Comparison of ENCODE assay signal across 10 cellular contexts in the genomic region with DNA sequence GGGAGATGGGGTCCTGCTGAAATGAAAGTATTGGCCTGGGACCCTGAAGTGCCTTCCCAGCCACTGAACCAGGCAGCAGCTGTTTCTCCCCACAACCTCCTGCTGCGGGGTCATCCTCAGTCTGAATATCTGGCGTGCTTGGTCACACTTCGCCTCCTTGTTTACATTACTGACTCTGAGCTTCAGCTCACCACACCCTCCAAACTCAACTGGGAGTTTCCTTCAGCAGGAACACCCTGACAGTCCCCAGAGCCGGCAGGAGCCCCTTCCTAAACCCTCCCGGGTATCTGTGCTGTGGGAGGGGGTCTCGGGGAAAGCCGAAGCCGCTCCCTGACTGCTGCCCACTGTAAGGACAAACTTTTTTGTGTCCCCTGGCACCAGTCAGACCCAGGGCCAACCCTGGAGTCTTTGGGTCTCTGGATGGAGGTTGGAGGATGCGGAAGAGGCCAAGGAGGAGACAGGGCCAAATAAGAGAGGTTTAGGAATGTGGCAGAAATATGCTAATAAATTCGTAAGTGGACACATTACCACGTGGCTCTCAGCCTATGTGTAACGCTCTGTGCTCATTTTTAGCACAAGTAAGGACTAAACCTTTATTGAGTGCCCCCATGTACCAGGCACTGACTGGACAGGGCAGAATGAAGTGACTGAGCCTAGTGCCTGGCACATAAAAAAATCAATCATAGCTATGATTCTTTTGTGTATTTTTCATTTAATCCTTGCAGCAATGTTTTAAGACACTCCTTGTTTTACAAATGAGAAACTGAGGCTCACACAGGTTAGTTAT. TPM values are rescaled to one million over a fixed set of nuclear protein-coding genes. Genes with fewer than 3 reads are reported as not detected.
DNase-seq lines count a peak whose midpoint lies in the region; ATAC-seq, FAIRE-seq and TF ChIP-seq lines count a peak whose summit lies in the region.
"Had no signal": no experiment of that assay in that cellular context is flagged by ENCODE, and none has a peak within 500 bp of the region (broad histone marks: within the 10 kb centered on the region; RNA-seq: fewer than 3 reads in every experiment).

No MANE protein-coding gene starts in this region.

- H3K27me3 ChIP-seq in astrocyte (ENCODE audit: insufficient read depth, low read length) = no peaks in the 10 kb centered on the region
- H3K27me3 ChIP-seq in hepatocyte = no peaks in the 10 kb centered on the region
- H3K27me3 ChIP-seq in tibial artery = no peaks in the 10 kb centered on the region
- H3K27me3 ChIP-seq: gastrocnemius medialis had no signal

- 55% methylated on average over 12 of the region's 12 CpGs for WGBS in hepatocyte (ENCODE audit: low lambda C conversion rate, missing lambda C conversion rate)

- peak overlapping the region; percentile 19 for H3K27ac Mint-ChIP-seq in astrocyte (ENCODE audit: unreplicated experiment)
- H3K27ac Mint-ChIP-seq in progenitor cell of endocrine pancreas = peak overlapping the region; percentile 74
- no peak overlapping the region for H3K27ac Mint-ChIP-seq in stimulated activated memory B cell treated with anti-CD40 and anti-IgM and Interleukin-4, amounts not matched to agents 10 μg/mL and 1 μg/mL and 100 μg/mL, for 72 hours

- H3K4me2 ChIP-seq in astrocyte (ENCODE audit: low read length) = peak overlapping the region; percentile 71
- H3K4me2 ChIP-seq in hepatocyte = peak overlapping the region; percentile 65

- H3K9me2 ChIP-seq in hepatocyte (replicated peaks; ENCODE audit: insufficient read depth) = no peaks in the 10 kb centered on the region

- H3K9me3 Mint-ChIP-seq in astrocyte (ENCODE audit: unreplicated experiment) (no peaks in the 10 kb centered on the region), progenitor cell of endocrine pancreas (ENCODE audit: low read depth) (no peaks in the 10 kb centered on the region)
- no peaks in the 10 kb centered on the region for H3K9me3 Mint-ChIP-seq in stimulated activated memory B cell treated with anti-CD40 and anti-IgM and Interleukin-4, amounts not matched to agents 10 μg/mL and 1 μg/mL and 100 μg/mL, for 72 hours

- H3K36me3 Mint-ChIP-seq in astrocyte (ENCODE audit: low read depth, unreplicated experiment) (no peaks in the 10 kb centered on the region), progenitor cell of endocrine pancreas (ENCODE audit: insufficient read depth) (peaks cover 19% of the 10 kb centered on the region)
- H3K36me3 Mint-ChIP-seq in stimulated activated memory B cell treated with anti-CD40 and anti-IgM and Interleukin-4, amounts not matched to agents 10 μg/mL and 1 μg/mL and 100 μg/mL, for 72 hours = no peaks in the 10 kb centered on the region

- no peak overlapping the region for H3K9ac ChIP-seq in astrocyte (ENCODE audit: low read length)

- H3K27me3 Mint-ChIP-seq in astrocyte (ENCODE audit: low read depth, unreplicated experiment) = no peaks in the 10 kb centered on the region
- H3K27me3 Mint-ChIP-seq in progenitor cell of endocrine pancreas = peaks cover 6% of the 10 kb centered on the region
- H3K27me3 Mint-ChIP-seq in stimulated activated memory B cell treated with anti-CD40 and anti-IgM and Interleukin-4, amounts not matched to agents 10 μg/mL and 1 μg/mL and 100 μg/mL, for 72 hours = no peaks in the 10 kb centered on the region

- H3K36me3 ChIP-seq in astrocyte (ENCODE audit: insufficient read depth, low read length) = no peaks in the 10 kb centered on the region
- H3K36me3 ChIP-seq in hepatocyte (replicated peaks; ENCODE audit: insufficient read depth, low read depth) = no peaks in the 10 kb centered on the region
- peaks cover 0 to 5% (median 0%) of the 10 kb centered on the region in 3 donors for H3K36me3 ChIP-seq in tibial artery
- H3K36me3 ChIP-seq: gastrocnemius medialis had no signal

- no peaks in the 10 kb centered on the region for H3K79me2 ChIP-seq in astrocyte (ENCODE audit: insufficient read depth, low read length)
- H3K79me2 ChIP-seq in hepatocyte = peaks cover 7% of the 10 kb centered on the region

- DNase-seq in ELR (ENCODE audit: low read depth) (peak; percentile 71), astrocyte (ENCODE audit: low read depth) (peak; percentile 59), hepatocyte (ENCODE audit: low spot score) (peak; percentile 71), progenitor cell of endocrine pancreas (ENCODE audit: low spot score, unreplicated experiment) (no peak), NOMO-1 treated with dmso at 0.1 percent for 144 hours (lab: John Stamatoyannopoulos, UW; ENCODE audit: unreplicated experiment) (no peak), GM10248 (ENCODE audit: extremely low spot score) (no peak), tibial artery (no peak)
- DNase-seq: gastrocnemius medialis; stimulated activated CD4-positive, alpha-beta T cell treated with anti-CD3 and anti-CD28 coated beads, Interleukin-4, amount 100 ng/mL, for 1 hour had no signal

- TF ChIP-seq CTCF in astrocyte (IDR thresholded peaks at IDR 0.05; ENCODE audit: insufficient read depth, low read depth, low read length) (no peak), hepatocyte (IDR thresholded peaks at IDR 0.05; ENCODE audit: poor library complexity) (no peak), progenitor cell of endocrine pancreas (IDR thresholded peaks at IDR 0.05; ENCODE audit: unreplicated experiment) (no peak), GM10248 (IDR thresholded peaks at IDR 0.05; ENCODE audit: control extremely low read depth, extremely low read depth, low read depth, missing control alignments) (no peak), tibial artery (IDR thresholded peaks at IDR 0.05) (no peak)

- POLR2A ChIA-PET in GM10248 (lab: Yijun Ruan, JAX) = no interaction called here

- peaks cover 18% of the 10 kb centered on the region for H3K4me1 Mint-ChIP-seq in astrocyte (ENCODE audit: low read depth, unreplicated experiment)
- peaks cover 34% of the 10 kb centered on the region for H3K4me1 Mint-ChIP-seq in progenitor cell of endocrine pancreas (ENCODE audit: low read depth)
- H3K4me1 Mint-ChIP-seq in stimulated activated memory B cell treated with anti-CD40 and anti-IgM and Interleukin-4, amounts not matched to agents 10 μg/mL and 1 μg/mL and 100 μg/mL, for 72 hours = peaks cover 17% of the 10 kb centered on the region

- H4K20me1 ChIP-seq in astrocyte (ENCODE audit: insufficient read depth, low read length) (no peaks in the 10 kb centered on the region), hepatocyte (ENCODE audit: insufficient read depth, poor library complexity, severe bottlenecking) (no peaks in the 10 kb centered on the region)

- H2AFZ ChIP-seq in astrocyte (ENCODE audit: low read depth, low read length) (peak overlapping the region; percentile 46), hepatocyte (no peak overlapping the region)

- no peak overlapping the region for H3K27ac ChIP-seq in astrocyte (ENCODE audit: low read depth, low read length)
- H3K27ac ChIP-seq in hepatocyte = peak overlapping the region; percentile 96
- H3K27ac ChIP-seq in tibial artery = no peak overlapping the region
- H3K27ac ChIP-seq: gastrocnemius medialis had no signal

- CTCF ChIA-PET in GM10248 (lab: Yijun Ruan, JAX) = interaction anchor here (0.9 kb wide), 1 partner anchor 15 kb away, joined by 3 read pairs; no protein-coding TSS in a partner anchor

- H3K4me3 Mint-ChIP-seq in astrocyte (ENCODE audit: unreplicated experiment) (no peak overlapping the region), progenitor cell of endocrine pancreas (ENCODE audit: low read depth) (no peak overlapping the region)
- no peak overlapping the region for H3K4me3 Mint-ChIP-seq in stimulated activated memory B cell treated with anti-CD40 and anti-IgM and Interleukin-4, amounts not matched to agents 10 μg/mL and 1 μg/mL and 100 μg/mL, for 72 hours

- ATAC-seq in stimulated activated memory B cell treated with anti-CD40 and anti-IgM and Interleukin-4, amounts not matched to agents 10 μg/mL and 1 μg/mL and 100 μg/mL, for 72 hours = no peak

- H3K4me3 ChIP-seq in astrocyte (ENCODE audit: insufficient read depth, low read depth, low read length) (no peak overlapping the region), hepatocyte (no peak overlapping the region), tibial artery (no peak overlapping the region)
- H3K4me3 ChIP-seq: gastrocnemius medialis had no signal

- no peaks in the 10 kb centered on the region for H3K9me3 ChIP-seq in astrocyte (ENCODE audit: insufficient read depth, low read depth, low read length)
- no peaks in the 10 kb centered on the region for H3K9me3 ChIP-seq in hepatocyte (ENCODE audit: low read depth)
- no peaks in the 10 kb centered on the region for H3K9me3 ChIP-seq in tibial artery
- H3K9me3 ChIP-seq: gastrocnemius medialis had no signal

- FAIRE-seq in astrocyte (lab: Jason Lieb, UNC) = no peak

- H3K4me1 ChIP-seq in astrocyte (ENCODE audit: insufficient read depth, low read length) = peaks cover 9% of the 10 kb centered on the region
- H3K4me1 ChIP-seq in hepatocyte (ENCODE audit: insufficient read depth) = peaks cover 33% of the 10 kb centered on the region
- H3K4me1 ChIP-seq in tibial artery = peaks cover 0 to 12% (median 8%) of the 10 kb centered on the region in 4 donors
- H3K4me1 ChIP-seq: gastrocnemius medialis had no signal

- intact Hi-C loops in tibial artery (cut with DNase I; ENCODE audit: low total_unique reads) = no loop called here

RNA-seq across cellular contexts. Expression of gene FHDC1, which starts 20.7 kb away (rescaled TPM):
- total RNA-seq in astrocyte = 1.5 and 1.7 TPM in 2 replicates
- total RNA-seq in hepatocyte = 3.1 TPM in 2 replicates
- polyA plus RNA-seq in hepatocyte = 1.7 and 2.1 TPM in 2 replicates
- 11.3 and 11.6 TPM in 2 replicates for total RNA-seq in progenitor cell of endocrine pancreas

Comparison
In these comparisons a context has a peak if more than half of its experiments do, and no peak if none do; other contexts are left out.
1. DNase-seq: peak in ELR (single experiment), astrocyte (single experiment) and hepatocyte (single experiment); none in progenitor cell of endocrine pancreas (single experiment), NOMO-1 treated with dmso at 0.1 percent for 144 hours (single experiment), GM10248 (single experiment) and tibial artery (0 of 2).